13 cellular contexts compared by ENCODE assay signal in the genomic region with DNA sequence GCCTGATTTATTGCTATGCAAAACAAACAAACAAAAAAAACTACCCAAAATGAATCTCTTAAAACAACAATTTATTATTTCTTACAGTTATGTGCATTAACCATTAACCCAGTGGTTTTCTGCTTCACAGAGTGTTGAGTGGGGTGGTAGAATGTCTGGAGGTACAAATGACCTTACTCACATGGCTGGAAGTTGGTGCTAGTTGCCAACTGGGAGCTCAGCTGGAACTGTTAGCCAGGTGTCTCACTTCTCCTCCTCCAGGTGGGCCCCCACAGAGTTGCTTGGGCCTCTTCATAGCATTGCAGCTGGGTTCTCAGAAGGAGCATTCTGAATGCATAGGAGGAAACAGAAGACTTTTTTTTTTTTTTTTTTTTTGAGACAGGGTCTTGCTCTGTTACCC. TPM values are rescaled to one million over a fixed set of nuclear protein-coding genes. Genes with fewer than 3 reads are reported as not detected.
DNase-seq lines count a peak whose midpoint lies in the region; ATAC-seq and TF ChIP-seq lines count a peak whose summit lies in the region.
"Had no signal": no experiment of that assay in that cellular context is flagged by ENCODE, and none has a peak within 500 bp of the region (broad histone marks: within the 10 kb centered on the region; RNA-seq: fewer than 3 reads in every experiment).

No MANE protein-coding gene starts in this region.

- intact Hi-C loops in prostate gland (cut with DNase I) = no loop called here
- intact Hi-C loops in uterus (cut with DNase I; ENCODE audit: low total_unique reads) = no loop called here

- in situ Hi-C loops in brain microvascular endothelial cell (cut with HindIII; ENCODE audit: low pct_ligation_motif_present, low sequenced_read_pairs) = no loop called here

- no peaks in the 10 kb centered on the region for H3K27me3 ChIP-seq in brain microvascular endothelial cell (replicated peaks)
- H3K27me3 ChIP-seq in prostate gland (replicated peaks; ENCODE audit: insufficient read depth) = no peaks in the 10 kb centered on the region
- no peaks in the 10 kb centered on the region for H3K27me3 ChIP-seq in uterus
- H3K27me3 ChIP-seq: BLaER1 treated with 17β-estradiol and CSF1 and Interleukin-3, amounts not matched to agents 10 nM and 100 nM had no signal

- H3K4me1 ChIP-seq in prostate gland (replicated peaks) = no peaks in the 10 kb centered on the region
- no peaks in the 10 kb centered on the region for H3K4me1 ChIP-seq in uterus

- no peaks in the 10 kb centered on the region for H3K36me3 ChIP-seq in brain microvascular endothelial cell (replicated peaks)
- no peaks in the 10 kb centered on the region for H3K36me3 ChIP-seq in prostate gland
- H3K36me3 ChIP-seq in uterus = no peaks in the 10 kb centered on the region
- H3K36me3 ChIP-seq: BLaER1 treated with 17β-estradiol and CSF1 and Interleukin-3, amounts not matched to agents 10 nM and 100 nM had no signal

- peak; percentile 95 for DNase-seq in kidney tubule cell (ENCODE audit: low spot score)
- DNase-seq in brain microvascular endothelial cell = no peak
- no peak for DNase-seq in prostate gland (ENCODE audit: low spot score)
- no peak for DNase-seq in SW480 (ENCODE audit: low spot score)
- DNase-seq in uterus = no peak
- DNase-seq: activated CD4-positive, alpha-beta T cell treated with anti-CD3 and anti-CD28 coated beads for 4 hours; NCI-H1092; NCI-H2227 treated with DMSO at 0.1 percent for 48 hours had no signal

- H3K4me3 ChIP-seq in brain microvascular endothelial cell (ENCODE audit: low read depth, low read length) = no peak overlapping the region
- H3K4me3 ChIP-seq in prostate gland = no peak overlapping the region
- H3K4me3 ChIP-seq in uterus = no peak overlapping the region
- H3K4me3 ChIP-seq: BLaER1 treated with 17β-estradiol and CSF1 and Interleukin-3, amounts not matched to agents 10 nM and 100 nM had no signal

- H3K27ac ChIP-seq in brain microvascular endothelial cell (no peak overlapping the region), prostate gland (no peak overlapping the region), uterus (no peak overlapping the region)
- H3K27ac ChIP-seq: BLaER1 treated with 17β-estradiol and CSF1 and Interleukin-3, amounts not matched to agents 10 nM and 100 nM had no signal

- ATAC-seq in GM19023 (IDR thresholded peaks at IDR 0.05; ENCODE audit: unreplicated experiment) (peak; percentile 57), GM21619 (IDR thresholded peaks at IDR 0.05; ENCODE audit: unreplicated experiment) (peak; percentile 95), HG03159 (IDR thresholded peaks at IDR 0.05; ENCODE audit: unreplicated experiment) (peak; percentile 85)
- ATAC-seq: HepG2 had no signal

- H3K9me3 ChIP-seq in prostate gland (no peaks in the 10 kb centered on the region), uterus (no peaks in the 10 kb centered on the region)
- H3K9me3 ChIP-seq: BLaER1 treated with 17β-estradiol and CSF1 and Interleukin-3, amounts not matched to agents 10 nM and 100 nM had no signal

- TF ChIP-seq CTCF in brain microvascular endothelial cell (IDR thresholded peaks at IDR 0.05; ENCODE audit: low read depth, low read length, missing control alignments) = no peak
- TF ChIP-seq CTCF in prostate gland (IDR thresholded peaks at IDR 0.05) = no peak
- no peak for TF ChIP-seq CTCF in uterus (IDR thresholded peaks at IDR 0.05)

- TF ChIP-seq POLR2A in prostate gland (IDR thresholded peaks at IDR 0.05) = no peak
- no peak for TF ChIP-seq POLR2A in uterus (IDR thresholded peaks at IDR 0.05)

RNA-seq across cellular contexts. Expression of a gene that starts 10.5 kb away (rescaled TPM):
- total RNA-seq in prostate gland (100 to 1,000 TPM; 153 to 185 TPM), uterus (10 to 100 TPM; 13.1 to 66.3 (median 37.1) TPM)
